1 cellular context compared by ENCODE assay signal in genomic region chr20:17568972-17569471, GRCh38.
A peak's percentile ranks its signal among the peaks of the same experiment; 100 is the strongest.
TF ChIP-seq lines count a peak whose summit lies in the region.

No MANE protein-coding gene starts in this region.

TF ChIP-seq in HepG2, 621 proteins besides CTCF, POLR2A, EP300 and RAD21 (continued from another document):
- TF ChIP-seq, protein P1, sequence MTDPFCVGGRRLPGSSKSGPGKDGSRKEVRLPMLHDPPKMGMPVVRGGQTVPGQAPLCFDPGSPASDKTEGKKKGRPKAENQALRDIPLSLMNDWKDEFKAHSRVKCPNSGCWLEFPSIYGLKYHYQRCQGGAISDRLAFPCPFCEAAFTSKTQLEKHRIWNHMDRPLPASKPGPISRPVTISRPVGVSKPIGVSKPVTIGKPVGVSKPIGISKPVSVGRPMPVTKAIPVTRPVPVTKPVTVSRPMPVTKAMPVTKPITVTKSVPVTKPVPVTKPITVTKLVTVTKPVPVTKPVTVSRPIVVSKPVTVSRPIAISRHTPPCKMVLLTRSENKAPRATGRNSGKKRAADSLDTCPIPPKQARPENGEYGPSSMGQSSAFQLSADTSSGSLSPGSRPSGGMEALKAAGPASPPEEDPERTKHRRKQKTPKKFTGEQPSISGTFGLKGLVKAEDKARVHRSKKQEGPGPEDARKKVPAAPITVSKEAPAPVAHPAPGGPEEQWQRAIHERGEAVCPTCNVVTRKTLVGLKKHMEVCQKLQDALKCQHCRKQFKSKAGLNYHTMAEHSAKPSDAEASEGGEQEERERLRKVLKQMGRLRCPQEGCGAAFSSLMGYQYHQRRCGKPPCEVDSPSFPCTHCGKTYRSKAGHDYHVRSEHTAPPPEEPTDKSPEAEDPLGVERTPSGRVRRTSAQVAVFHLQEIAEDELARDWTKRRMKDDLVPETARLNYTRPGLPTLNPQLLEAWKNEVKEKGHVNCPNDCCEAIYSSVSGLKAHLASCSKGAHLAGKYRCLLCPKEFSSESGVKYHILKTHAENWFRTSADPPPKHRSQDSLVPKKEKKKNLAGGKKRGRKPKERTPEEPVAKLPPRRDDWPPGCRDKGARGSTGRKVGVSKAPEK (CRISPR knock-in tag; IDR thresholded peaks at IDR 0.05; ENCODE audit: borderline replicate concordance), result no peak
- TF ChIP-seq ZBTB20 (CRISPR knock-in tag; IDR thresholded peaks at IDR 0.05; ENCODE audit: borderline replicate concordance, low read depth) (no peak), ZNF143 (CRISPR knock-in tag; IDR thresholded peaks at IDR 0.05) (no peak), SMAD3 (CRISPR knock-in tag; IDR thresholded peaks at IDR 0.05) (0 out of 2 replicates have a peak, but pooled peaks have one; percentile 26), HNF1A (IDR thresholded peaks at IDR 0.05; ENCODE audit: low read depth) (no peak), HNF1A (CRISPR knock-in tag; IDR thresholded peaks at IDR 0.05; ENCODE audit: borderline replicate concordance) (0 out of 2 replicates have a peak, but pooled peaks have one; percentile 33)
